ENCODE assay signal across 21 cellular contexts in the genomic region with DNA sequence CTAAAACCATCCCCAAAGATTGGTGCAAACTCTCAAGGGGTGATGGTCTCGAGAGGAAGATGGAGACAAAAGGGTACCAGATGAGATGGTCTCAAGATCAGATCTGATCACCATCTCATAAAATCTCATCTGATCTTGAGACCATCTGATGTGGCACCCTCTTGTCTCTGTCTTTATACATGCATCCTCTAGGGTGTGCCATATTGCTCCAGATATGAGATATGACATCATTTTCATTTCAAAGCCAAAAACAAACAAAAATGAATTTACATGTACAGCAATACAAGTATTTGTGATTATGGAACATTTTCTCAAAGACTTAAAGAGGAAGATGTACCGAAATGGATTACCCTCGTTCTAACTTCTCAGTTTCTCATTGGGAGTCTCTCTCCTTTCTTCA.
"Had no signal": no experiment of that assay in that cellular context is flagged by ENCODE, and none has a peak within 500 bp of the region (broad histone marks: within the 10 kb centered on the region; RNA-seq: fewer than 3 reads in every experiment).

No MANE protein-coding gene starts in this region.

- DNase-seq: activated CD4-positive, CD25-positive, alpha-beta regulatory T cell treated with anti-CD3 and anti-CD28 coated beads, Interleukin-2, amount 50 U/mL, for 72 hours; activated CD8-positive, alpha-beta memory T cell treated with anti-CD3 and anti-CD28 coated beads, Interleukin-2, amount 10 ng/mL, durations not matched to agents 7 days and 5 days; activated CD8-positive, alpha-beta T cell treated with anti-CD3 and anti-CD28 coated beads, Interleukin-2, amount 10 ng/mL, durations not matched to agents 7 days and 5 days; activated naive CD8-positive, alpha-beta T cell treated with anti-CD3 and anti-CD28 coated beads, Interleukin-2, amount 50 U/mL, for 24 hours; activated T-cell treated with anti-CD3 and anti-CD28 coated beads, Interleukin-2, amount 50 U/mL, for 48 hours; amygdala; endodermal cell; foreskin melanocyte; islet precursor cell; left ventricle myocardium superior; ovary; stimulated activated CD4-positive, alpha-beta T cell treated with anti-CD3 and anti-CD28 coated beads, Interleukin-12 subunit alpha, Interleukin-12 subunit beta, amount 100 ng/mL, for 4 hours; stimulated activated CD4-positive, alpha-beta T cell treated with anti-CD3 and anti-CD28 coated beads, Interleukin-4, amount 100 ng/mL, for 1 hour; stimulated activated naive CD8-positive, alpha-beta T cell treated with anti-CD3 and anti-CD28 coated beads, Interleukin-15, Interleukin-2, amounts not matched to agents 100 U/mL and 50 U/mL, for 24 hours; testis; trophoblast cell had no signal

- H3K9me3 ChIP-seq: esophagus muscularis mucosa, neutrophil, ovary, testis had no signal

- H3K4me1 ChIP-seq: esophagus muscularis mucosa, testis had no signal

- H3K4me3 ChIP-seq: esophagus muscularis mucosa, ovary, skin epidermis, testis had no signal

- H3K36me3 ChIP-seq: esophagus muscularis mucosa, neutrophil, ovary had no signal

- ATAC-seq: activated CD8-positive, alpha-beta memory T cell treated with anti-CD3 and anti-CD28 coated beads, Interleukin-2, amount 10 ng/mL, durations not matched to agents 7 days and 5 days; activated CD8-positive, alpha-beta T cell treated with anti-CD3 and anti-CD28 coated beads, Interleukin-2, amount 10 ng/mL, durations not matched to agents 7 days and 5 days; activated naive CD8-positive, alpha-beta T cell treated with anti-CD3 and anti-CD28 coated beads, Interleukin-2, amount 50 U/mL, for 24 hours; left ventricle myocardium superior; sciatic nerve; stimulated activated naive CD8-positive, alpha-beta T cell treated with anti-CD3 and anti-CD28 coated beads, Interleukin-15, Interleukin-2, amounts not matched to agents 100 U/mL and 50 U/mL, for 24 hours had no signal

- H3K27me3 ChIP-seq: esophagus muscularis mucosa, neutrophil, ovary, testis had no signal

- H3K27ac ChIP-seq: esophagus muscularis mucosa, neutrophil, ovary, skin epidermis, testis, VCaP had no signal
